8 cellular contexts compared by ENCODE assay signal in the genomic region with DNA sequence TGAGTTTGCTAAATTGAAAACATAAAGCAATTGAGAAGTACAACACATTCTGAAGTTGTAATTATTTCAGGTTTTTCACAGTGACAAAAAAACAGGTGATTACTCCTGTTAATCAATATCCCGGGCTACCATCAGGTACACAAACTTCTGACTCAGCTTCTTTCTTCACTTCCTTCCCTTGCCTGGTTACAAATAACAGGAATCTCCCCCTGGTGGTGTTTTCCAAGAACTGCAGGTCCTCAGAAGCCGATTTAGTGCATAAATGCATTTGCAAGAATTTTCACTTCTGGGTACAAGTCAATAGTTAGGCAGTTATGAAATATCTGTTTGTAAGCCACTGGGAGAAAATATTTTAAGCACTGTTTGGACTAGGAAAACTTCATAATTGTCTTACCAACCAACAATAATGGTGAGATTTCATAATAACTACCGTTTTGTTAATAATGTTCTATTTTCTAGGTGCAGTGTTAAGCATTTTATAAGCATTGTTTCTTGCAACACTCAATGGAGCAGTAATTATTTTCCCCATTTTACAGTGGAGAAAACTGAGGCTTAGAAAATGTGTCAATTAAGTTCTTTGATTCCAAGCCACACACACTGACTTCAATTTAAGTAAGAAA. TPM values are rescaled to one million over a fixed set of nuclear protein-coding genes. Genes with fewer than 3 reads are reported as not detected.
DNase-seq lines count a peak whose midpoint lies in the region; ATAC-seq and TF ChIP-seq lines count a peak whose summit lies in the region.

No MANE protein-coding gene starts in this region.

- H3K27ac Mint-ChIP-seq in natural killer cell, result no peak overlapping the region

- no peaks in the 10 kb centered on the region for H3K9me3 Mint-ChIP-seq in natural killer cell

- intact Hi-C loops in natural killer cell (cut with micrococcal nuclease), result loop anchor here (1.0 kb wide), 1 partner anchor 93 kb away; no protein-coding TSS in a partner anchor

- TF ChIP-seq EP300 in Ishikawa (IDR thresholded peaks at IDR 0.05; ENCODE audit: borderline replicate concordance), result no peak

- 0 out of 2 replicates have a peak overlapping the region, but pooled peaks have one; percentile 2 for H3K9ac ChIP-seq in OCI-LY3 (ENCODE audit: low read length)

- peaks cover 13% of the 10 kb centered on the region for H3K36me3 Mint-ChIP-seq in natural killer cell

- peaks cover 12% of the 10 kb centered on the region for H3K4me1 ChIP-seq in OCI-LY3 (ENCODE audit: low read length)

- TF ChIP-seq RAD21 in Ishikawa (IDR thresholded peaks at IDR 0.05; ENCODE audit: low read depth), result peak; percentile 71

- no peaks in the 10 kb centered on the region for H4K20me1 ChIP-seq in OCI-LY3 (ENCODE audit: insufficient read depth, low read length)

- peak; percentile 95 for TF ChIP-seq CTCF in OCI-LY3 (IDR thresholded peaks at IDR 0.05; ENCODE audit: low read depth, low read length)
- TF ChIP-seq CTCF in epithelial cell of proximal tubule (conservative IDR thresholded peaks at IDR 0.05; ENCODE audit: low read depth, low read length), result peak; percentile 94
- TF ChIP-seq CTCF in natural killer cell (IDR thresholded peaks at IDR 0.05), result peak; percentile 88

- ATAC-seq in natural killer cell, result peak; percentile 79 to 99 (median 85)
- ATAC-seq in HG02884 (IDR thresholded peaks at IDR 0.05; ENCODE audit: unreplicated experiment), result no peak

- no peaks in the 10 kb centered on the region for H3K27me3 Mint-ChIP-seq in natural killer cell (ENCODE audit: low read depth in 2 of 2)

- H3K4me2 ChIP-seq in OCI-LY3 (ENCODE audit: low read length), result peak overlapping the region; percentile 63

- H2AFZ ChIP-seq in OCI-LY3 (ENCODE audit: low read depth, low read length), result no peak overlapping the region

- H3K4me3 Mint-ChIP-seq in natural killer cell, result no peak overlapping the region

- no peaks in the 10 kb centered on the region for H3K9me3 ChIP-seq in OCI-LY3 (ENCODE audit: insufficient read depth, low read length)

- H3K4me3 ChIP-seq in OCI-LY3 (ENCODE audit: low read length) (0 out of 2 replicates have a peak overlapping the region, but pooled peaks have one; percentile 22), epithelial cell of proximal tubule (ENCODE audit: low read depth, low read length) (no peak overlapping the region)

- no peaks in the 10 kb centered on the region for H3K79me2 ChIP-seq in OCI-LY3 (ENCODE audit: low read length)

- H3K4me1 Mint-ChIP-seq in natural killer cell, result peaks cover 0 to 5% of the 10 kb centered on the region in 2 donors

- DNase-seq in GDM1 (lab: John Stamatoyannopoulos, UW), result peak; percentile 50
- peak; percentile 64 for DNase-seq in activated CD8-positive, alpha-beta memory T cell treated with anti-CD3 and anti-CD28 coated beads, Interleukin-2, amount 50 U/mL, for 48 hours
- peak; percentile 81 for DNase-seq in epithelial cell of proximal tubule (ENCODE audit: low read depth)
- peak; percentile 44 for DNase-seq in natural killer cell
- DNase-seq in stimulated activated naive CD4-positive, alpha-beta T cell (lab: John Stamatoyannopoulos, UW), result peak; percentile 7 to 86 (median 71)

- H3K36me3 ChIP-seq in OCI-LY3 (replicated peaks; ENCODE audit: low read depth, low read length), result no peaks in the 10 kb centered on the region

- no peak overlapping the region for H3K27ac ChIP-seq in OCI-LY3 (ENCODE audit: low read length)

- no peaks in the 10 kb centered on the region for H3K27me3 ChIP-seq in OCI-LY3 (ENCODE audit: low read depth, low read length)

TF ChIP-seq in Ishikawa, 13 proteins besides CTCF, POLR2A, EP300 and RAD21:
- TF ChIP-seq, protein P1, sequence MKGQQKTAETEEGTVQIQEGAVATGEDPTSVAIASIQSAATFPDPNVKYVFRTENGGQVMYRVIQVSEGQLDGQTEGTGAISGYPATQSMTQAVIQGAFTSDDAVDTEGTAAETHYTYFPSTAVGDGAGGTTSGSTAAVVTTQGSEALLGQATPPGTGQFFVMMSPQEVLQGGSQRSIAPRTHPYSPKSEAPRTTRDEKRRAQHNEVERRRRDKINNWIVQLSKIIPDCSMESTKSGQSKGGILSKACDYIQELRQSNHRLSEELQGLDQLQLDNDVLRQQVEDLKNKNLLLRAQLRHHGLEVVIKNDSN (IDR thresholded peaks at IDR 0.05), result no peak
- TF ChIP-seq, protein P2, sequence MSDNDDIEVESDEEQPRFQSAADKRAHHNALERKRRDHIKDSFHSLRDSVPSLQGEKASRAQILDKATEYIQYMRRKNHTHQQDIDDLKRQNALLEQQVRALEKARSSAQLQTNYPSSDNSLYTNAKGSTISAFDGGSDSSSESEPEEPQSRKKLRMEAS (IDR thresholded peaks at IDR 0.05), result no peak
- no peak for TF ChIP-seq FOXM1 (IDR thresholded peaks at IDR 0.05; ENCODE audit: borderline replicate concordance, low read depth)
- no peak for TF ChIP-seq CEBPB (IDR thresholded peaks at IDR 0.05)
- no peak for TF ChIP-seq TAF1 (IDR thresholded peaks at IDR 0.05; ENCODE audit: low read depth)
- no peak for TF ChIP-seq YY1 (IDR thresholded peaks at IDR 0.05; ENCODE audit: low read depth)
- TF ChIP-seq EGR1 (IDR thresholded peaks at IDR 0.05), result no peak
- no peak for TF ChIP-seq CREB1 (IDR thresholded peaks at IDR 0.05; ENCODE audit: low read depth)
- no peak; the same call in 1 of the 2 replicates for TF ChIP-seq TEAD4 (IDR thresholded peaks at IDR 0.05)
- no peak for TF ChIP-seq TCF12 (IDR thresholded peaks at IDR 0.05; ENCODE audit: low read depth)
- TF ChIP-seq, protein P3, sequence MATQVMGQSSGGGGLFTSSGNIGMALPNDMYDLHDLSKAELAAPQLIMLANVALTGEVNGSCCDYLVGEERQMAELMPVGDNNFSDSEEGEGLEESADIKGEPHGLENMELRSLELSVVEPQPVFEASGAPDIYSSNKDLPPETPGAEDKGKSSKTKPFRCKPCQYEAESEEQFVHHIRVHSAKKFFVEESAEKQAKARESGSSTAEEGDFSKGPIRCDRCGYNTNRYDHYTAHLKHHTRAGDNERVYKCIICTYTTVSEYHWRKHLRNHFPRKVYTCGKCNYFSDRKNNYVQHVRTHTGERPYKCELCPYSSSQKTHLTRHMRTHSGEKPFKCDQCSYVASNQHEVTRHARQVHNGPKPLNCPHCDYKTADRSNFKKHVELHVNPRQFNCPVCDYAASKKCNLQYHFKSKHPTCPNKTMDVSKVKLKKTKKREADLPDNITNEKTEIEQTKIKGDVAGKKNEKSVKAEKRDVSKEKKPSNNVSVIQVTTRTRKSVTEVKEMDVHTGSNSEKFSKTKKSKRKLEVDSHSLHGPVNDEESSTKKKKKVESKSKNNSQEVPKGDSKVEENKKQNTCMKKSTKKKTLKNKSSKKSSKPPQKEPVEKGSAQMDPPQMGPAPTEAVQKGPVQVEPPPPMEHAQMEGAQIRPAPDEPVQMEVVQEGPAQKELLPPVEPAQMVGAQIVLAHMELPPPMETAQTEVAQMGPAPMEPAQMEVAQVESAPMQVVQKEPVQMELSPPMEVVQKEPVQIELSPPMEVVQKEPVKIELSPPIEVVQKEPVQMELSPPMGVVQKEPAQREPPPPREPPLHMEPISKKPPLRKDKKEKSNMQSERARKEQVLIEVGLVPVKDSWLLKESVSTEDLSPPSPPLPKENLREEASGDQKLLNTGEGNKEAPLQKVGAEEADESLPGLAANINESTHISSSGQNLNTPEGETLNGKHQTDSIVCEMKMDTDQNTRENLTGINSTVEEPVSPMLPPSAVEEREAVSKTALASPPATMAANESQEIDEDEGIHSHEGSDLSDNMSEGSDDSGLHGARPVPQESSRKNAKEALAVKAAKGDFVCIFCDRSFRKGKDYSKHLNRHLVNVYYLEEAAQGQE (IDR thresholded peaks at IDR 0.05; ENCODE audit: low read depth), result no peak
- TF ChIP-seq ZBTB7A (IDR thresholded peaks at IDR 0.05; ENCODE audit: low read depth), result no peak
- no peak for TF ChIP-seq NFIC (IDR thresholded peaks at IDR 0.05)

RNA-seq across cellular contexts. Expression of a gene that starts 12.4 kb away (rescaled TPM):
- total RNA-seq in epithelial cell of proximal tubule (8.7 and 9.8 TPM in 2 replicates), natural killer cell (10 to 100 TPM; 34.6 to 49.4 (median 35.9) TPM)
